Comparison of ENCODE assay signal across 9 cellular contexts in genomic region chr2:224523626-224524577, GRCh38.
A peak's percentile ranks its signal among the peaks of the same experiment; 100 is the strongest.
DNase-seq lines count a peak whose midpoint lies in the region; ATAC-seq and TF ChIP-seq lines count a peak whose summit lies in the region.
"Had no signal": no experiment of that assay in that cellular context is flagged by ENCODE, and none has a peak within 500 bp of the region (broad histone marks: within the 10 kb centered on the region; RNA-seq: fewer than 3 reads in every experiment).

No MANE protein-coding gene starts in this region.

- TF ChIP-seq CTCF in osteocyte (IDR thresholded peaks at IDR 0.05) (no peak), tibial nerve (IDR thresholded peaks at IDR 0.05) (no peak)

- no peak overlapping the region for H3K4me3 ChIP-seq in tibial nerve

- H3K36me3 Mint-ChIP-seq in activated naive CD8-positive, alpha-beta T cell, result peaks cover 2% of the 10 kb centered on the region
- peaks cover 5% of the 10 kb centered on the region for H3K36me3 Mint-ChIP-seq in osteocyte (ENCODE audit: unreplicated experiment)

- peaks cover 77% of the 10 kb centered on the region for H3K4me1 Mint-ChIP-seq in activated naive CD8-positive, alpha-beta T cell (ENCODE audit: low read depth)
- peaks cover 72% of the 10 kb centered on the region for H3K4me1 Mint-ChIP-seq in osteocyte (ENCODE audit: unreplicated experiment)

- no peak for TF ChIP-seq POLR2A in tibial nerve (IDR thresholded peaks at IDR 0.05)

- peak; percentile 16 for ATAC-seq in GM19035 (IDR thresholded peaks at IDR 0.05; ENCODE audit: unreplicated experiment)
- peak; percentile 36 for ATAC-seq in HG03196 (IDR thresholded peaks at IDR 0.05; ENCODE audit: unreplicated experiment)
- ATAC-seq in left ventricle myocardium superior, result no peak

- intact Hi-C loops in left ventricle myocardium superior (cut with micrococcal nuclease), result no loop called here

- no peaks in the 10 kb centered on the region for H3K27me3 Mint-ChIP-seq in activated naive CD8-positive, alpha-beta T cell
- H3K27me3 Mint-ChIP-seq in osteocyte (ENCODE audit: unreplicated experiment), result no peaks in the 10 kb centered on the region

- no peaks in the 10 kb centered on the region for H3K9me3 Mint-ChIP-seq in activated naive CD8-positive, alpha-beta T cell (ENCODE audit: low read depth)
- no peaks in the 10 kb centered on the region for H3K9me3 Mint-ChIP-seq in osteocyte (ENCODE audit: unreplicated experiment)

- H3K27ac ChIP-seq in tibial nerve, result peak overlapping the region in 1 of 4 donors; percentile 53

- no peak for TF ChIP-seq EP300 in tibial nerve (IDR thresholded peaks at IDR 0.05)

- H3K27ac Mint-ChIP-seq in activated naive CD8-positive, alpha-beta T cell, result peak overlapping the region; percentile 72
- peak overlapping the region; percentile 75 for H3K27ac Mint-ChIP-seq in osteocyte (ENCODE audit: unreplicated experiment)

- H3K36me3 ChIP-seq in tibial nerve, result no peaks in the 10 kb centered on the region

- peak overlapping the region; percentile 51 for H3K4me3 Mint-ChIP-seq in activated naive CD8-positive, alpha-beta T cell
- no peak overlapping the region for H3K4me3 Mint-ChIP-seq in osteocyte (ENCODE audit: unreplicated experiment)

- DNase-seq in osteocyte (ENCODE audit: extremely low spot score, unreplicated experiment) (no peak), SHP77 (lab: John Stamatoyannopoulos, UW) (no peak), left ventricle myocardium superior (no peak), hypothalamus (lab: John Stamatoyannopoulos, UW) (no peak), tibial nerve (ENCODE audit: low spot score in 2 of 2) (no peak)
- DNase-seq: GOT3 had no signal

- no peaks in the 10 kb centered on the region for H3K27me3 ChIP-seq in tibial nerve

- WGBS in tibial nerve, 2 donors, result 82 to 90% methylated on average over 6 of the region's 6 CpGs

- H3K4me1 ChIP-seq in tibial nerve, result peaks cover 0 to 81% (median 25%) of the 10 kb centered on the region in 4 donors

- no peaks in the 10 kb centered on the region for H3K9me3 ChIP-seq in tibial nerve
